In the genomic region with DNA sequence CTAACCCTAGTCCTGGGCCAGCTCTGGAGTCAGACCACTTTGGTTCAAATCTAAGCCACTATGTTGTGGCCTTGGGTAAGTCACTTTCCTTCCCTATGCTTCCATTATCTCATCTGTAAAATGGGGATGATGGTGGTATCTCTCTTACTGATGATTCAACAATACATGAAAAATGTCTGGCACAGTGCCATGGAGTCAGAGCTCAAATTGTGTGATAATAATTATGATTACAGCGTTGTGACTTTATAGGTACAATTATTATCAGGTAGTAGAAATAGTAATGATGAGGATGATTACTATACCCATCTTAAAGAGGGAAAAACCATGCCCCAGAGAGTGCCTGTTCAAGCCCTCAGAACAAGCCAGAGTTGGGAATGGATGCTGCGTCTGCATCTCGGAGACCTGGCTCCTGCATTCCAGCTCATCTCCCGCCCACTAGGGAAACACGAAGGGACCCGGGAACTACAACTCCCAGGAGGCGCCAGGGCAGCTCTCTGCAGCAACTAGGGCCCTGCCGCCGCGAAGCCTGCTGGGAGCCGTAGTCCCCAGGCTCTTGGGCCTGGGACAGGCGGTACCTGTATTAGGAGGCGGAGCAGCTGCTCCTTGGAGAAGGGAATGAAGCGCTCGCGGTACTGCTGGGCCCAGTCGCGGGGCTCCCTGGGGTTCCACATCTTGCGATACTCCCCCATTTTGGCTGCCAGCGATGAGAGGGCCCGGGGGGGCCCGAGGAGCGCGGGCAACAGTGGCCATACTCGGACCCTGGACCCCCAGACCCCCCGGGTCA, we compare ENCODE assay signal across 8 cellular contexts. TPM values are rescaled to one million over a fixed set of nuclear protein-coding genes. Genes with fewer than 3 reads are reported as not detected.
DNase-seq lines count a peak whose midpoint lies in the region; ATAC-seq, FAIRE-seq and TF ChIP-seq lines count a peak whose summit lies in the region.

No MANE protein-coding gene starts in this region.

- H3K36me3 ChIP-seq in WERI-Rb-1 (no peaks in the 10 kb centered on the region), breast epithelium (no peaks in the 10 kb centered on the region), iPS-18a (ENCODE audit: control insufficient read depth, low read depth, low read length) (no peaks in the 10 kb centered on the region), skeletal muscle satellite cell (ENCODE audit: insufficient read depth, low read length) (no peaks in the 10 kb centered on the region)

- peak overlapping the region; percentile 82 for H3K9ac ChIP-seq in iPS-18a (ENCODE audit: low read length)
- peak overlapping the region; percentile 88 for H3K9ac ChIP-seq in skeletal muscle satellite cell (ENCODE audit: low read depth, low read length)

- H3K27me3 ChIP-seq in WERI-Rb-1 (ENCODE audit: insufficient read depth, low read depth, severe bottlenecking), result no peaks in the 10 kb centered on the region
- no peaks in the 10 kb centered on the region for H3K27me3 ChIP-seq in breast epithelium
- no peaks in the 10 kb centered on the region for H3K27me3 ChIP-seq in iPS-18a (ENCODE audit: control insufficient read depth, insufficient read depth, low read length)
- no peaks in the 10 kb centered on the region for H3K27me3 ChIP-seq in skeletal muscle satellite cell (ENCODE audit: control insufficient read depth, insufficient read depth, low read length)

- H3K4me2 ChIP-seq in skeletal muscle satellite cell (ENCODE audit: low read length), result peak overlapping the region; percentile 95

- H3K9me3 ChIP-seq in WERI-Rb-1 (ENCODE audit: severe bottlenecking), result peaks cover 7% of the 10 kb centered on the region
- no peaks in the 10 kb centered on the region for H3K9me3 ChIP-seq in breast epithelium
- H3K9me3 ChIP-seq in iPS-18a (ENCODE audit: control insufficient read depth, low read depth, low read length), result no peaks in the 10 kb centered on the region
- H3K9me3 ChIP-seq in skeletal muscle satellite cell (replicated peaks; ENCODE audit: low read length), result no peaks in the 10 kb centered on the region

- peak; percentile 98 for DNase-seq in NCI-H2171 treated with DMSO at 0.1 percent for 48 hours (lab: John Stamatoyannopoulos, UW)
- DNase-seq in WERI-Rb-1, result peak; percentile 94
- peak; percentile 93 to 97 for DNase-seq in breast epithelium (ENCODE audit: low spot score in 2 of 2)

- intact Hi-C loops in breast epithelium (cut with DNase I; ENCODE audit: low total_unique reads), result no loop called here

- FAIRE-seq in A204.1 (lab: Jason Lieb, UNC), result peak; percentile 81

- no peak for TF ChIP-seq CTCF in WERI-Rb-1 (IDR thresholded peaks at IDR 0.05; ENCODE audit: low read depth, low read length)
- no peak for TF ChIP-seq CTCF in breast epithelium (IDR thresholded peaks at IDR 0.05)

- no peaks in the 10 kb centered on the region for H3K4me1 ChIP-seq in breast epithelium
- peaks cover 3% of the 10 kb centered on the region for H3K4me1 ChIP-seq in iPS-18a (ENCODE audit: control insufficient read depth, low read depth, low read length)
- H3K4me1 ChIP-seq in skeletal muscle satellite cell (ENCODE audit: control insufficient read depth, insufficient read depth, low read length), result peaks cover 13% of the 10 kb centered on the region

- H3K4me3 ChIP-seq in WERI-Rb-1 (ENCODE audit: low read depth, low read length) (peak overlapping the region; percentile 52), breast epithelium (peak overlapping the region; percentile 66 to 73 (median 70)), iPS-18a (ENCODE audit: low read length) (peak overlapping the region; percentile 76), skeletal muscle satellite cell (ENCODE audit: low read length) (peak overlapping the region; percentile 76)

- ATAC-seq in HG03103 (IDR thresholded peaks at IDR 0.05; ENCODE audit: low read depth, unreplicated experiment), result peak; percentile 39

- TF ChIP-seq POLR2A in GM18526 (IDR thresholded peaks at IDR 0.05; ENCODE audit: extremely low read depth, insufficient read length), result peak; percentile 45
- no peak for TF ChIP-seq POLR2A in breast epithelium (IDR thresholded peaks at IDR 0.05)

- H3K27ac ChIP-seq in WERI-Rb-1 (peak overlapping the region; percentile 81), breast epithelium (peak overlapping the region; percentile 95), iPS-18a (ENCODE audit: low read length) (peak overlapping the region; percentile 72)

RNA-seq across cellular contexts. Expression of gene TMEM143, which starts 0.8 kb away (rescaled TPM):
- 10 to 100 TPM in 1 of 3 donors, 1 to 10 TPM in 2; 5.9 to 10.5 (median 6.2) TPM for total RNA-seq in breast epithelium
- total RNA-seq in skeletal muscle satellite cell (2012; rRNA removed), result 3.3 and 3.9 TPM in 2 replicates

RNA-seq across cellular contexts. Expression of gene SYNGR4, which starts 1.3 kb away (rescaled TPM):
- not detected for total RNA-seq in breast epithelium
- total RNA-seq in skeletal muscle satellite cell (2012; rRNA removed), result not detected in 2 replicates

RNA-seq across cellular contexts. Expression of gene KDELR1, which starts 28.4 kb away (rescaled TPM):
- total RNA-seq in breast epithelium, result 10 to 100 TPM; 66.2 to 85.0 (median 68.5) TPM
- total RNA-seq in skeletal muscle satellite cell (2012; rRNA removed), result 65.7 and 118 TPM in 2 replicates

RNA-seq across cellular contexts. Expression of gene GRIN2D, which starts 30.6 kb away (rescaled TPM):
- total RNA-seq in breast epithelium, result under 1 TPM in 2 of 3 donors, not detected in 1; 0.32 to 0.33 TPM
- total RNA-seq in skeletal muscle satellite cell (2012; rRNA removed), result 0.76 and 1.1 TPM in 2 replicates

RNA-seq across cellular contexts. Expression of gene EMP3, which starts 37.6 kb away (rescaled TPM):
- total RNA-seq in breast epithelium, result 10 to 100 TPM; 18.4 to 71.4 (median 24.1) TPM
- 167 and 399 TPM in 2 replicates for total RNA-seq in skeletal muscle satellite cell (2012; rRNA removed)

Comparison
In these comparisons a context has a peak if more than half of its experiments do, and no peak if none do; other contexts are left out.
1. Peak in every context shown above with its lines: DNase-seq, ATAC-seq, H3K4me3 ChIP-seq and H3K27ac ChIP-seq.